In the genomic region with DNA sequence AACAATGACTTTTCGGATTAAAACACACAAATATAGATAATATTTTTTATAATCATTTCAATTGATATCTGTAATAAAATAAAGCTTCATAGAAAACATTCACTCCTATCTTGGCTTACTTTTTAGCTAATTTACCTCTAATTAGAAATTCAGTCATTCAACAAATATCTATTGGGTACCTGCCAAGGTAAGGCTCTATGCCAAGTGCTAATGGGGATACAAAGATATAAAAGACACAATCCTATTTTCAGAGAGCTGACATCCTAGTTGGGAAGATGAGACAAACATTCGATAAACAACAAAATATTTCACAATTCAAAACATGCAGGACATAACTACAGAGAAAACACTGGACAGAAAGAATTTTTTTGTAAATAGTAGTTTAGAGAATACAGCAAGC, we compare ENCODE assay signal across 25 cellular contexts.
"Had no signal": no experiment of that assay in that cellular context is flagged by ENCODE, and none has a peak within 500 bp of the region (broad histone marks: within the 10 kb centered on the region; RNA-seq: fewer than 3 reads in every experiment).

No MANE protein-coding gene starts in this region.

- H3K27ac Mint-ChIP-seq: activated CD4-positive, alpha-beta T cell treated with anti-CD3 and anti-CD28 coated beads for 36 hours; activated CD8-positive, alpha-beta memory T cell treated with anti-CD3 and anti-CD28 coated beads, Interleukin-2, amount 10 ng/mL, durations not matched to agents 7 days and 5 days; activated CD8-positive, alpha-beta T cell treated with anti-CD3 and anti-CD28 coated beads, Interleukin-2, amount 10 ng/mL, durations not matched to agents 7 days and 5 days; activated naive CD4-positive, alpha-beta T cell treated with anti-CD3 and anti-CD28 coated beads, Interleukin-2, amount 50 U/mL, for 72 hours; activated T-helper 2 cell treated with anti-CD3 and anti-CD28 coated beads, Interferon-gamma antibody, Interleukin-2, Interleukin-4, amounts not matched to agents 10 μg/mL and 5 μg/mL and 100 μg/mL, durations not matched to agents 14 hours and 24 hours and 36 hours; nephron; stimulated activated naive B cell treated with anti-CD40 and anti-IgM and Interleukin-4, amounts not matched to agents 10 μg/mL and 1 μg/mL and 100 μg/mL, for 72 hours had no signal

- ATAC-seq: activated CD4-positive, alpha-beta T cell treated with anti-CD3 and anti-CD28 coated beads for 36 hours; activated CD8-positive, alpha-beta memory T cell treated with anti-CD3 and anti-CD28 coated beads, Interleukin-2, amount 10 ng/mL, durations not matched to agents 7 days and 5 days; activated CD8-positive, alpha-beta T cell treated with anti-CD3 and anti-CD28 coated beads, Interleukin-2, amount 10 ng/mL, durations not matched to agents 7 days and 5 days; activated naive CD4-positive, alpha-beta T cell treated with anti-CD3 and anti-CD28 coated beads, Interleukin-2, amount 50 U/mL, for 72 hours; right cardiac atrium; stimulated activated naive B cell treated with anti-CD40 and anti-IgM and Interleukin-4, amounts not matched to agents 10 μg/mL and 1 μg/mL and 100 μg/mL, for 72 hours had no signal

- H3K27ac ChIP-seq: epithelial cell of prostate, esophagus squamous epithelium, left ventricle myocardium inferior, stomach, thyroid gland, upper lobe of left lung had no signal

- H3K36me3 Mint-ChIP-seq: activated naive CD4-positive, alpha-beta T cell treated with anti-CD3 and anti-CD28 coated beads, Interleukin-2, amount 50 U/mL, for 72 hours had no signal

- H3K27me3 ChIP-seq: esophagus squamous epithelium, stomach, thyroid gland, upper lobe of left lung had no signal

- H3K36me3 ChIP-seq: left ventricle myocardium inferior had no signal

- H3K9me3 Mint-ChIP-seq: activated naive CD4-positive, alpha-beta T cell treated with anti-CD3 and anti-CD28 coated beads, Interleukin-2, amount 50 U/mL, for 72 hours; activated T-helper 2 cell treated with anti-CD3 and anti-CD28 coated beads, Interferon-gamma antibody, Interleukin-2, Interleukin-4, amounts not matched to agents 10 μg/mL and 5 μg/mL and 100 μg/mL, durations not matched to agents 14 hours and 24 hours and 36 hours; central memory CD8-positive, alpha-beta T cell; nephron; stimulated activated naive B cell treated with anti-CD40 and anti-IgM and Interleukin-4, amounts not matched to agents 10 μg/mL and 1 μg/mL and 100 μg/mL, for 72 hours had no signal

- H3K4me1 Mint-ChIP-seq: activated CD4-positive, alpha-beta T cell treated with anti-CD3 and anti-CD28 coated beads for 36 hours; activated CD8-positive, alpha-beta memory T cell treated with anti-CD3 and anti-CD28 coated beads, Interleukin-2, amount 10 ng/mL, durations not matched to agents 7 days and 5 days; central memory CD8-positive, alpha-beta T cell; nephron had no signal

- H3K9me3 ChIP-seq: esophagus squamous epithelium, left ventricle myocardium inferior, stomach, thyroid gland, upper lobe of left lung had no signal

- DNase-seq: activated CD4-positive, alpha-beta T cell treated with anti-CD3 and anti-CD28 coated beads for 36 hours; activated CD4-positive, CD25-positive, alpha-beta regulatory T cell; activated CD8-positive, alpha-beta memory T cell treated with anti-CD3 and anti-CD28 coated beads, Interleukin-2, amount 10 ng/mL, durations not matched to agents 7 days and 5 days; activated CD8-positive, alpha-beta T cell treated with anti-CD3 and anti-CD28 coated beads, Interleukin-2, amount 10 ng/mL, durations not matched to agents 7 days and 5 days; activated naive CD4-positive, alpha-beta T cell; activated T-cell treated with anti-CD3 and anti-CD28 coated beads, Interleukin-2, amount 50 U/mL, for 48 hours; anterior cingulate cortex; effector CD8-positive, alpha-beta T cell; esophagus squamous epithelium; foreskin melanocyte; left ventricle myocardium inferior; posterior cingulate gyrus; right cardiac atrium; stimulated activated CD4-positive, alpha-beta T cell treated with anti-CD3 and anti-CD28 coated beads, Interleukin-15, amount 100 ng/mL, for 24 hours; stimulated activated CD4-positive, alpha-beta T cell treated with anti-CD3 and anti-CD28 coated beads, Interleukin-2, amount 100 ng/mL, for 24 hours; stimulated activated naive B cell treated with anti-CD40 and anti-IgM and Interleukin-4, amounts not matched to agents 10 μg/mL and 1 μg/mL and 100 μg/mL, for 72 hours; stomach; thyroid gland; upper lobe of left lung had no signal

- H3K4me3 Mint-ChIP-seq: activated CD4-positive, alpha-beta T cell treated with anti-CD3 and anti-CD28 coated beads for 36 hours; activated CD8-positive, alpha-beta memory T cell treated with anti-CD3 and anti-CD28 coated beads, Interleukin-2, amount 10 ng/mL, durations not matched to agents 7 days and 5 days; activated CD8-positive, alpha-beta T cell treated with anti-CD3 and anti-CD28 coated beads, Interleukin-2, amount 10 ng/mL, durations not matched to agents 7 days and 5 days; central memory CD8-positive, alpha-beta T cell; nephron; stimulated activated naive B cell treated with anti-CD40 and anti-IgM and Interleukin-4, amounts not matched to agents 10 μg/mL and 1 μg/mL and 100 μg/mL, for 72 hours had no signal

- H3K4me3 ChIP-seq: esophagus squamous epithelium, left ventricle myocardium inferior, lung, stomach, thyroid gland, upper lobe of left lung had no signal

- H3K4me1 ChIP-seq: esophagus squamous epithelium, stomach, thyroid gland had no signal

- H3K27me3 Mint-ChIP-seq: activated CD4-positive, alpha-beta T cell treated with anti-CD3 and anti-CD28 coated beads for 36 hours; activated CD8-positive, alpha-beta memory T cell treated with anti-CD3 and anti-CD28 coated beads, Interleukin-2, amount 10 ng/mL, durations not matched to agents 7 days and 5 days; central memory CD8-positive, alpha-beta T cell; stimulated activated naive B cell treated with anti-CD40 and anti-IgM and Interleukin-4, amounts not matched to agents 10 μg/mL and 1 μg/mL and 100 μg/mL, for 72 hours had no signal
